Comparison of ENCODE assay signal across 21 cellular contexts in genomic region chr13:60467098-60467497, GRCh38.
A peak's percentile ranks its signal among the peaks of the same experiment; 100 is the strongest.
DNase-seq lines count a peak whose midpoint lies in the region; ATAC-seq, FAIRE-seq and TF ChIP-seq lines count a peak whose summit lies in the region.
"Had no signal": no experiment of that assay in that cellular context is flagged by ENCODE, and none has a peak within 500 bp of the region (broad histone marks: within the 10 kb centered on the region; RNA-seq: fewer than 3 reads in every experiment).

No MANE protein-coding gene starts in this region.

- DNase-seq in NCI-H510A treated with DMSO at 0.1 percent for 48 hours (lab: John Stamatoyannopoulos, UW) (peak; percentile 10), NCI-H510A (lab: John Stamatoyannopoulos, UW) (no peak), NCI-H2107 treated with DMSO at 0.1 percent for 48 hours (lab: John Stamatoyannopoulos, UW; ENCODE audit: unreplicated experiment) (peak; percentile 79), bronchial epithelial cell (ENCODE audit: low read depth) (no peak), progenitor cell of endocrine pancreas (ENCODE audit: low spot score, unreplicated experiment) (no peak), dedifferentiated amniotic fluid mesenchymal stem cell (ENCODE audit: extremely low spot score) (no peak)
- DNase-seq: Caco-2, DMS 273 treated with DMSO at 0.1 percent for 48 hours, GDM1, IMR-90, NCI-H1092 treated with DMSO at 0.1 percent for 48 hours, NCI-H187, NCI-H2171, NCI-H446 treated with DMSO at 0.1 percent for 48 hours, Peyer's patch had no signal

- H3K9me3 Mint-ChIP-seq in progenitor cell of endocrine pancreas (ENCODE audit: low read depth) = peaks cover 5% of the 10 kb centered on the region

- no peaks in the 10 kb centered on the region for H3K27me3 ChIP-seq in bronchial epithelial cell (ENCODE audit: control insufficient read depth, insufficient read depth, low read length)
- H3K27me3 ChIP-seq: Peyer's patch had no signal

- ATAC-seq in GM18867 (IDR thresholded peaks at IDR 0.05; ENCODE audit: unreplicated experiment) (no peak), GM19452 (IDR thresholded peaks at IDR 0.05; ENCODE audit: unreplicated experiment) (no peak)
- ATAC-seq: SK-N-SH treated with all-trans-retinoic acid at 6 μM for 48 hours had no signal

- H3K27ac Mint-ChIP-seq in progenitor cell of endocrine pancreas = peak overlapping the region; percentile 9
- H3K27ac Mint-ChIP-seq: B cell had no signal

- H3K36me3 Mint-ChIP-seq in progenitor cell of endocrine pancreas (ENCODE audit: insufficient read depth) = peaks cover 18% of the 10 kb centered on the region

- FAIRE-seq in bronchial epithelial cell (lab: Jason Lieb, UNC) = peak; percentile 58
- FAIRE-seq: A204.1, GM18507 had no signal

- no peaks in the 10 kb centered on the region for H3K27me3 Mint-ChIP-seq in progenitor cell of endocrine pancreas
- H3K27me3 Mint-ChIP-seq: B cell had no signal

- peaks cover 6% of the 10 kb centered on the region for H3K4me1 Mint-ChIP-seq in progenitor cell of endocrine pancreas (ENCODE audit: low read depth)
- H3K4me1 Mint-ChIP-seq: B cell had no signal

- H3K4me3 ChIP-seq in bronchial epithelial cell (ENCODE audit: low read depth, low read length) = no peak overlapping the region
- H3K4me3 ChIP-seq: Peyer's patch had no signal

- no peaks in the 10 kb centered on the region for H3K36me3 ChIP-seq in bronchial epithelial cell (ENCODE audit: control insufficient read depth, insufficient read depth, low read length)
- H3K36me3 ChIP-seq: Peyer's patch had no signal

- no peak overlapping the region for H3K4me3 Mint-ChIP-seq in progenitor cell of endocrine pancreas (ENCODE audit: low read depth)
- H3K4me3 Mint-ChIP-seq: B cell had no signal

- TF ChIP-seq CTCF in bronchial epithelial cell (IDR thresholded peaks at IDR 0.05; ENCODE audit: insufficient read depth, low read length, severe bottlenecking) (no peak), progenitor cell of endocrine pancreas (IDR thresholded peaks at IDR 0.05; ENCODE audit: unreplicated experiment) (no peak)

Comparison
In these comparisons a context has a peak if more than half of its experiments do, and no peak if none do; other contexts are left out.
1. DNase-seq: peak in NCI-H510A treated with DMSO at 0.1 percent for 48 hours (single experiment) and NCI-H2107 treated with DMSO at 0.1 percent for 48 hours (single experiment); none in NCI-H510A (single experiment), bronchial epithelial cell (single experiment), progenitor cell of endocrine pancreas (single experiment) and dedifferentiated amniotic fluid mesenchymal stem cell (single experiment).